2 cellular contexts compared by ENCODE assay signal in genomic region chr3:5022966-5023776, GRCh38.
TF ChIP-seq lines count a peak whose summit lies in the region.

No MANE protein-coding gene starts in this region.

TF ChIP-seq in A549, 52 proteins besides CTCF, POLR2A, EP300 and RAD21 (continued from another document):
- TF ChIP-seq MYC (IDR thresholded peaks at IDR 0.05; ENCODE audit: borderline replicate concordance, low read length) = peak; percentile 78
- TF ChIP-seq BHLHE40 (IDR thresholded peaks at IDR 0.05; ENCODE audit: low read depth, low read length) = peak; percentile 56; the same call in 1 of the 2 replicates
- peak; percentile 98 for TF ChIP-seq JUN (IDR thresholded peaks at IDR 0.05)
- TF ChIP-seq HES2 (IDR thresholded peaks at IDR 0.05) = no peak
- TF ChIP-seq TFCP2L1 (CRISPR knock-in tag; IDR thresholded peaks at IDR 0.05) = 0 out of 2 replicates have a peak, but pooled peaks have one; percentile 66
- TF ChIP-seq HOXA7 (CRISPR knock-in tag; IDR thresholded peaks at IDR 0.05) = peak; percentile 87
- TF ChIP-seq NPAS2 (CRISPR knock-in tag; IDR thresholded peaks at IDR 0.05; ENCODE audit: borderline replicate concordance) = peak; percentile 57; the same call in 1 of the 2 replicates
- TF ChIP-seq KDM5A (IDR thresholded peaks at IDR 0.05) = no peak
- TF ChIP-seq RNF2 (IDR thresholded peaks at IDR 0.05; ENCODE audit: borderline replicate concordance, low read depth) = no peak
- TF ChIP-seq TP53 (CRISPR knock-in tag; IDR thresholded peaks at IDR 0.05) = 0 out of 2 replicates have a peak, but pooled peaks have one; percentile 5
- peak; percentile 96 for TF ChIP-seq PBX3 (IDR thresholded peaks at IDR 0.05)
- peak; percentile 93 for TF ChIP-seq FOXS1 (CRISPR knock-in tag; IDR thresholded peaks at IDR 0.05)
- peak; percentile 89 for TF ChIP-seq ATOH8 (CRISPR knock-in tag; IDR thresholded peaks at IDR 0.05; ENCODE audit: low read depth)
- TF ChIP-seq BCL3 (IDR thresholded peaks at IDR 0.05) = peak; percentile 88; the same call in 2 of the 3 replicates
- 0 out of 2 replicates have a peak, but pooled peaks have one; percentile 64 for TF ChIP-seq FOSB (CRISPR knock-in tag; IDR thresholded peaks at IDR 0.05)
- peak; percentile 73 for TF ChIP-seq HOXB5 (CRISPR knock-in tag; IDR thresholded peaks at IDR 0.05)
- no peak for TF ChIP-seq PHF8 (IDR thresholded peaks at IDR 0.05; ENCODE audit: borderline replicate concordance, low read depth)
- peak; percentile 37 for TF ChIP-seq MAFK (IDR thresholded peaks at IDR 0.05; ENCODE audit: partially characterized antibody)
- TF ChIP-seq JUNB (IDR thresholded peaks at IDR 0.05) = peak; percentile 98
- peak in 1 of 2 experiments; percentile 82; a peak in 3 of 4 replicates for TF ChIP-seq CEBPB (IDR thresholded peaks at IDR 0.05)
- no peak for TF ChIP-seq POLR2AphosphoS2 (conservative IDR thresholded peaks at IDR 0.05; ENCODE audit: low read length)
- peak; percentile 65; the same call in 1 of the 2 replicates for TF ChIP-seq ZSCAN20 (CRISPR knock-in tag; IDR thresholded peaks at IDR 0.05)
- TF ChIP-seq GATA3 (IDR thresholded peaks at IDR 0.05; ENCODE audit: borderline replicate concordance) = peak; percentile 98

TF ChIP-seq in HEK293, 187 proteins besides CTCF, POLR2A, EP300 and RAD21 (continued from another document and continues in another):
- no peak for TF ChIP-seq ZSCAN18 (tag by site-specific recombination; IDR thresholded peaks at IDR 0.05)
- peak; percentile 81; the same call in 1 of the 2 replicates for TF ChIP-seq BCL11A (tag by site-specific recombination; IDR thresholded peaks at IDR 0.05; ENCODE audit: low read depth)
- peak; percentile 55 for TF ChIP-seq ZNF692 (tag by site-specific recombination; IDR thresholded peaks at IDR 0.05)
- 0 out of 2 replicates have a peak, but pooled peaks have one; percentile 47 for TF ChIP-seq ZNF2 (tag by site-specific recombination; IDR thresholded peaks at IDR 0.05)
- TF ChIP-seq ZBTB49 (tag by site-specific recombination; IDR thresholded peaks at IDR 0.05; ENCODE audit: low read depth) = no peak
- TF ChIP-seq ZNF639 (tag by site-specific recombination; IDR thresholded peaks at IDR 0.05) = peak; percentile 98
- no peak; the same call in none of the 2 replicates for TF ChIP-seq ZNF558 (tag by site-specific recombination; IDR thresholded peaks at IDR 0.05)
- 0 out of 2 replicates have a peak, but pooled peaks have one; percentile 70 for TF ChIP-seq ZNF155 (tag by site-specific recombination; IDR thresholded peaks at IDR 0.05)
- TF ChIP-seq ZNF138 (tag by site-specific recombination; IDR thresholded peaks at IDR 0.05; ENCODE audit: borderline replicate concordance) = no peak
- peak; percentile 92 for TF ChIP-seq GLIS1 (tag by site-specific recombination; IDR thresholded peaks at IDR 0.05)
- TF ChIP-seq ZIC2 (tag by site-specific recombination; IDR thresholded peaks at IDR 0.05) = peak; percentile 89
- no peak for TF ChIP-seq ZNF561 (tag by site-specific recombination; IDR thresholded peaks at IDR 0.05; ENCODE audit: borderline replicate concordance)
- TF ChIP-seq ZNF211 (tag by site-specific recombination; IDR thresholded peaks at IDR 0.05; ENCODE audit: low read depth) = no peak
- TF ChIP-seq FEZF1 (tag by site-specific recombination; IDR thresholded peaks at IDR 0.05) = peak; percentile 69
- TF ChIP-seq ZNF654 (tag by site-specific recombination; IDR thresholded peaks at IDR 0.05; ENCODE audit: low read depth) = no peak
- no peak for TF ChIP-seq ZNF354C (tag by site-specific recombination; IDR thresholded peaks at IDR 0.05; ENCODE audit: borderline replicate concordance, low read depth)
- TF ChIP-seq ZNF280C (tag by site-specific recombination; IDR thresholded peaks at IDR 0.05) = no peak
- no peak for TF ChIP-seq ZSCAN16 (tag by site-specific recombination; IDR thresholded peaks at IDR 0.05)
- TF ChIP-seq ZNF791 (tag by site-specific recombination; IDR thresholded peaks at IDR 0.05) = no peak
- peak; percentile 65; the same call in 1 of the 2 replicates for TF ChIP-seq ZNF341 (tag by site-specific recombination; IDR thresholded peaks at IDR 0.05; ENCODE audit: low read depth)
- TF ChIP-seq ZNF529 (tag by site-specific recombination; IDR thresholded peaks at IDR 0.05; ENCODE audit: insufficient replicate concordance) = no peak
- TF ChIP-seq ZNF785 (tag by site-specific recombination; IDR thresholded peaks at IDR 0.05) = no peak
- peak; percentile 97 for TF ChIP-seq SP7 (tag by site-specific recombination; IDR thresholded peaks at IDR 0.05)
- TF ChIP-seq ZNF707 (tag by site-specific recombination; IDR thresholded peaks at IDR 0.05) = no peak
- peak; percentile 90 for TF ChIP-seq ZEB2 (tag by site-specific recombination; IDR thresholded peaks at IDR 0.05)
- no peak for TF ChIP-seq ZNF768 (tag by site-specific recombination; IDR thresholded peaks at IDR 0.05)
- TF ChIP-seq ZNF530 (tag by site-specific recombination; IDR thresholded peaks at IDR 0.05; ENCODE audit: low read depth) = no peak
- TF ChIP-seq ZNF664 (tag by site-specific recombination; IDR thresholded peaks at IDR 0.05) = peak; percentile 89
- TF ChIP-seq ZNF677 (tag by site-specific recombination; IDR thresholded peaks at IDR 0.05) = no peak
- TF ChIP-seq ZBTB48 (tag by site-specific recombination; IDR thresholded peaks at IDR 0.05) = no peak
- no peak for TF ChIP-seq ZNF658 (tag by site-specific recombination; IDR thresholded peaks at IDR 0.05)
- TF ChIP-seq ZNF621 (tag by site-specific recombination; IDR thresholded peaks at IDR 0.05) = no peak
- peak; percentile 84 for TF ChIP-seq ZNF600 (tag by site-specific recombination; IDR thresholded peaks at IDR 0.05)
- TF ChIP-seq KLF1 (tag by site-specific recombination; IDR thresholded peaks at IDR 0.05) = 0 out of 2 replicates have a peak, but pooled peaks have one; percentile 8
- no peak for TF ChIP-seq ZNF239 (tag by site-specific recombination; IDR thresholded peaks at IDR 0.05)
- no peak for TF ChIP-seq ZNF433 (tag by site-specific recombination; IDR thresholded peaks at IDR 0.05; ENCODE audit: low read depth)
- TF ChIP-seq GLI2 (tag by site-specific recombination; IDR thresholded peaks at IDR 0.05; ENCODE audit: borderline replicate concordance, low read depth) = peak; percentile 51; the same call in 1 of the 2 replicates
- TF ChIP-seq ZNF140 (tag by site-specific recombination; IDR thresholded peaks at IDR 0.05) = no peak
- TF ChIP-seq ZNF777 (tag by site-specific recombination; IDR thresholded peaks at IDR 0.05; ENCODE audit: borderline replicate concordance) = no peak
- TF ChIP-seq ZNF488 (tag by site-specific recombination; IDR thresholded peaks at IDR 0.05) = no peak
- TF ChIP-seq ZNF843 (tag by site-specific recombination; IDR thresholded peaks at IDR 0.05) = peak; percentile 76
- TF ChIP-seq ZFP69B (tag by site-specific recombination; IDR thresholded peaks at IDR 0.05) = peak; percentile 78
- TF ChIP-seq ZSCAN5A (tag by site-specific recombination; IDR thresholded peaks at IDR 0.05) = 0 out of 2 replicates have a peak, but pooled peaks have one; percentile 24
- TF ChIP-seq ZNF837 (tag by site-specific recombination; IDR thresholded peaks at IDR 0.05) = no peak
- peak; percentile 68; the same call in 1 of the 2 replicates for TF ChIP-seq ZNF394 (tag by site-specific recombination; IDR thresholded peaks at IDR 0.05; ENCODE audit: borderline replicate concordance)
- 0 out of 2 replicates have a peak, but pooled peaks have one; percentile 17 for TF ChIP-seq ZBTB17 (tag by site-specific recombination; IDR thresholded peaks at IDR 0.05)
- TF ChIP-seq ZNF19 (tag by site-specific recombination; IDR thresholded peaks at IDR 0.05; ENCODE audit: low read depth) = no peak
- no peak for TF ChIP-seq MZF1 (tag by site-specific recombination; IDR thresholded peaks at IDR 0.05; ENCODE audit: borderline replicate concordance)
- TF ChIP-seq ZNF501 (tag by site-specific recombination; IDR thresholded peaks at IDR 0.05) = peak; percentile 75; the same call in 1 of the 2 replicates
